In genomic region chr7:516606-517456, GRCh38 we compare ENCODE assay signal across 8 cellular contexts. TPM values are rescaled to one million over a fixed set of nuclear protein-coding genes. Genes with fewer than 3 reads are reported as not detected.
DNase-seq lines count a peak whose midpoint lies in the region; ATAC-seq, FAIRE-seq and TF ChIP-seq lines count a peak whose summit lies in the region.

No MANE protein-coding gene starts in this region.

- peaks cover 22% of the 10 kb centered on the region for H3F3A ChIP-seq in SK-N-SH (replicated peaks; ENCODE audit: insufficient read depth)

- CTCF ChIA-PET in SK-N-SH (lab: Yijun Ruan, JAX): interaction anchor here (1.0 kb wide), 1 partner anchor 36 kb away, joined by 3 read pairs; no protein-coding TSS in a partner anchor

- peak overlapping the region in 1 of 2 experiments; percentile 79; a peak in 2 of 4 replicates for H3K27ac ChIP-seq in SK-N-SH (ENCODE audit: low read depth in 2 of 2, low read length in 1 of 2)
- H3K27ac ChIP-seq in pancreas: peak overlapping the region; percentile 12 to 94 (median 87)

- H3K27me3 ChIP-seq in SK-N-SH (ENCODE audit: insufficient read depth): no peaks in the 10 kb centered on the region
- H3K27me3 ChIP-seq in pancreas: no peaks in the 10 kb centered on the region

- peak overlapping the region; percentile 96 for H3K4me2 ChIP-seq in SK-N-SH

- peaks cover 50% of the 10 kb centered on the region for H4K20me1 ChIP-seq in SK-N-SH (ENCODE audit: insufficient read depth)

- H3K4me3 ChIP-seq in SK-N-SH (ENCODE audit: low read depth in 2 of 2, low read length in 1 of 2) (peak overlapping the region; percentile 67 to 100), fibroblast of pulmonary artery (replicated peaks; ENCODE audit: low read depth, low read length) (peak overlapping the region; percentile 67), pancreas (peak overlapping the region; percentile 71 to 100 (median 88))

- no peak overlapping the region for H2AFZ ChIP-seq in SK-N-SH (ENCODE audit: low read depth)

- no peaks in the 10 kb centered on the region for H3K9me2 ChIP-seq in SK-N-SH

- intact Hi-C loops in pancreas (cut with DNase I): no loop called here

- peaks cover 72% of the 10 kb centered on the region for H3K79me2 ChIP-seq in SK-N-SH (ENCODE audit: insufficient read depth)

- H3K9ac ChIP-seq in SK-N-SH: peak overlapping the region; percentile 91

- DNase-seq in GM19239 (ENCODE audit: insufficient read length, low spot score) (peak; percentile 54), SK-N-SH (no peak), fibroblast of pulmonary artery (ENCODE audit: low read depth) (peak; percentile 70), pancreas (peak in 5 of 6 donors; percentile 56 to 84 (median 68)), putamen (ENCODE audit: low spot score) (no peak), NCI-H2196 treated with DMSO at 0.1 percent for 48 hours (lab: John Stamatoyannopoulos, UW; ENCODE audit: unreplicated experiment) (no peak)

- no peak for FAIRE-seq in GM19239 (lab: Jason Lieb, UNC)
- FAIRE-seq in pancreas (lab: Jason Lieb, UNC): no peak

- H3K4me1 ChIP-seq in SK-N-SH (ENCODE audit: control insufficient read depth in 1 of 2, insufficient read depth in 2 of 2, low read depth in 1 of 2, low read length in 1 of 2) (peaks cover under 1 to 34% of the 10 kb centered on the region in 2 experiments; a peak in 3 of 4 replicates), pancreas (peaks cover 10 to 34% (median 23%) of the 10 kb centered on the region in 3 donors)

- H3K36me3 ChIP-seq in SK-N-SH (replicated peaks in 1 of 2; ENCODE audit: control insufficient read depth in 1 of 2, insufficient read depth in 2 of 2, low read length in 1 of 2): peaks cover 0 to 5% of the 10 kb centered on the region in 2 experiments
- H3K36me3 ChIP-seq in pancreas: peaks cover 0 to 8% (median 3%) of the 10 kb centered on the region in 3 donors

- no peak for TF ChIP-seq RAD21 in SK-N-SH (IDR thresholded peaks at IDR 0.05; ENCODE audit: low read length)

- no peak for ATAC-seq in pancreas
- no peak for ATAC-seq in HG03439 (IDR thresholded peaks at IDR 0.05; ENCODE audit: unreplicated experiment)
- ATAC-seq in HG02973 (IDR thresholded peaks at IDR 0.05; ENCODE audit: unreplicated experiment): no peak

- 8% methylated on average over 46 of the region's 83 CpGs for WGBS in SK-N-SH (ENCODE audit: low lambda C conversion rate)
- WGBS in pancreas, 2 donors: 3 to 6% methylated on average over 63 to 83 of the region's 83 CpGs

- no peak for TF ChIP-seq EP300 in SK-N-SH (IDR thresholded peaks at IDR 0.05; ENCODE audit: borderline replicate concordance in 1 of 2, low read depth in 1 of 2, low read length in 1 of 2)

- H3K9me3 ChIP-seq in SK-N-SH: no peaks in the 10 kb centered on the region
- H3K9me3 ChIP-seq in pancreas: no peaks in the 10 kb centered on the region

- TF ChIP-seq CTCF in SK-N-SH (IDR thresholded peaks at IDR 0.05) (no peak), fibroblast of pulmonary artery (IDR thresholded peaks at IDR 0.05; ENCODE audit: low read length, missing control alignments) (no peak), pancreas (IDR thresholded peaks at IDR 0.05) (no peak)

- POLR2A ChIA-PET in SK-N-SH (lab: Yijun Ruan, JAX): no interaction called here

TF ChIP-seq in SK-N-SH, 30 proteins besides CTCF, POLR2A, EP300 and RAD21:
- TF ChIP-seq MAX (IDR thresholded peaks at IDR 0.05; ENCODE audit: low read depth) (no peak; the same call in 1 of the 2 replicates), SMC3 (IDR thresholded peaks at IDR 0.05; ENCODE audit: low read depth, low read length) (0 out of 2 replicates have a peak, but pooled peaks have one; percentile 9), YY1 (IDR thresholded peaks at IDR 0.05; ENCODE audit: low read depth) (no peak), TAF1 (IDR thresholded peaks at IDR 0.05; ENCODE audit: borderline replicate concordance, low read depth, low read length) (peak; percentile 33; the same call in 1 of the 2 replicates), POLR2AphosphoS5 (IDR thresholded peaks at IDR 0.05; ENCODE audit: low read depth, low read length) (no peak; the same call in 1 of the 2 replicates), FOSL2 (IDR thresholded peaks at IDR 0.05; ENCODE audit: borderline replicate concordance, low read depth) (peak; percentile 28; the same call in 1 of the 2 replicates)

RNA-seq across cellular contexts. Expression of gene PDGFA, which starts 2.8 kb away (rescaled TPM):
- polyA plus RNA-seq in SK-N-SH (2012; rRNA removed): 13.5 and 18.9 TPM in 2 replicates
- polyA plus RNA-seq in SK-N-SH (2012; cell fraction: cytosol; rRNA removed): 6.8 and 9.8 TPM in 2 replicates
- 36.8 and 43.2 TPM in 2 replicates for polyA plus RNA-seq in SK-N-SH (2012; cell fraction: nucleus; rRNA removed)
- total RNA-seq in pancreas: 100 to 1,000 TPM in 1 of 6 donors, 10 to 100 TPM in 5; 54.1 to 175 (median 81.5) TPM
- 10 to 100 TPM; 53.3 to 60.4 TPM for polyA plus RNA-seq in pancreas

Comparison
In these comparisons a context has a peak if more than half of its experiments do, and no peak if none do; other contexts are left out.
1. DNase-seq: peak in GM19239 (single experiment), fibroblast of pulmonary artery (single experiment) and pancreas (5 of 6); none in SK-N-SH (single experiment), putamen (single experiment) and NCI-H2196 treated with DMSO at 0.1 percent for 48 hours (single experiment).
2. Peak in every context shown above with its lines, with median percentiles within 50 percentile points of each other: H3K4me3 ChIP-seq.